Comparison of ENCODE assay signal across 17 cellular contexts in the genomic region with DNA sequence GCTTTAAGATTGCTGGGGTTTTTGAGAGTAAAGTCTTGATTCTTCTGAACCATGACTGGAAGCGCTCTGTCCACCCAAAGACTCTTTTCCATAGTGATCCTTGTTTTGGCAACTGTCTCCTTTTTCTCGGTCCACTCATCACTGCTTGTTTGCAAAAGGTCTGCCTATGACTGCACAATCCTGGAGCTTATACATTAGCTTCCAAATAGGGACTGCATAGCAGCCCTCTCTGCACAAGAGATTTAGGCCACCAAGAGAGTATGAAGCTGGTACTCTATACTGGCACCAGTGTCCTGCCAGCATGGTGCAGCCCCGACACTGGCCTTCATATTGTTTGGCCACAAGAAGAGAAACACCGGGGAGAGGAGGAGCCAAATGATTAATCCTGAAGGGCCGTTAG.
DNase-seq lines count a peak whose midpoint lies in the region; ATAC-seq, FAIRE-seq and TF ChIP-seq lines count a peak whose summit lies in the region.
"Had no signal": no experiment of that assay in that cellular context is flagged by ENCODE, and none has a peak within 500 bp of the region (broad histone marks: within the 10 kb centered on the region; RNA-seq: fewer than 3 reads in every experiment).

No MANE protein-coding gene starts in this region.

- H3K4me1 ChIP-seq in astrocyte (ENCODE audit: insufficient read depth, low read length) (peaks cover 18% of the 10 kb centered on the region), left ventricle myocardium inferior (peaks cover 35% of the 10 kb centered on the region)
- H3K4me1 ChIP-seq: left lung had no signal

- H3K4me2 ChIP-seq in astrocyte (ENCODE audit: low read length) = peak overlapping the region; percentile 45

- intact Hi-C loops in left ventricle myocardium inferior (cut with micrococcal nuclease) = no loop called here

- H3K27me3 ChIP-seq in astrocyte (ENCODE audit: insufficient read depth, low read length) (no peaks in the 10 kb centered on the region), left ventricle myocardium inferior (ENCODE audit: low read depth) (no peaks in the 10 kb centered on the region)
- H3K27me3 ChIP-seq: gastrocnemius medialis, left lung had no signal

- H3K79me2 ChIP-seq in astrocyte (ENCODE audit: insufficient read depth, low read length) = no peaks in the 10 kb centered on the region

- peaks cover 13% of the 10 kb centered on the region for H3K4me1 Mint-ChIP-seq in astrocyte (ENCODE audit: low read depth, unreplicated experiment)

- H3K4me3 ChIP-seq in astrocyte (ENCODE audit: insufficient read depth, low read depth, low read length) (no peak overlapping the region), left ventricle myocardium inferior (peak overlapping the region; percentile 46)
- H3K4me3 ChIP-seq: gastrocnemius medialis, left lung, mucosa of descending colon had no signal

- no peak overlapping the region for H3K27ac Mint-ChIP-seq in astrocyte (ENCODE audit: unreplicated experiment)
- H3K27ac Mint-ChIP-seq: activated CD4-positive, alpha-beta memory T cell treated with anti-CD3 and anti-CD28 coated beads for 36 hours; activated naive CD8-positive, alpha-beta T cell had no signal

- no peak for FAIRE-seq in astrocyte (lab: Jason Lieb, UNC)
- no peak for FAIRE-seq in frontal cortex (lab: Jason Lieb, UNC)

- DNase-seq in NCI-H2227 treated with DMSO at 0.1 percent for 48 hours (lab: John Stamatoyannopoulos, UW) = peak; percentile 28
- DNase-seq in astrocyte (ENCODE audit: low read depth) = peak; percentile 25
- DNase-seq in left ventricle myocardium inferior = no peak
- DNase-seq in superior temporal gyrus (ENCODE audit: extremely low spot score) = peak; percentile 61
- DNase-seq in activated gamma-delta T cell (lab: John Stamatoyannopoulos, UW) = no peak
- no peak for DNase-seq in frontal cortex (ENCODE audit: low spot score in 2 of 2)
- DNase-seq: activated CD4-positive, alpha-beta memory T cell treated with anti-CD3 and anti-CD28 coated beads for 36 hours; COR-L47; gastrocnemius medialis; left lung; mucosa of descending colon; NCI-H1694 treated with DMSO at 0.1 percent for 48 hours; SHP77 treated with DMSO at 0.1 percent for 48 hours; stimulated activated CD4-positive, alpha-beta T cell treated with anti-CD3 and anti-CD28 coated beads, Interleukin-15, amount 100 ng/mL, for 24 hours had no signal

- no peak overlapping the region for H3K4me3 Mint-ChIP-seq in astrocyte (ENCODE audit: unreplicated experiment)
- H3K4me3 Mint-ChIP-seq: activated CD4-positive, alpha-beta memory T cell treated with anti-CD3 and anti-CD28 coated beads for 36 hours; activated naive CD8-positive, alpha-beta T cell had no signal

- H3K36me3 ChIP-seq in astrocyte (ENCODE audit: insufficient read depth, low read length) = no peaks in the 10 kb centered on the region
- no peaks in the 10 kb centered on the region for H3K36me3 ChIP-seq in left ventricle myocardium inferior
- H3K36me3 ChIP-seq: gastrocnemius medialis, left lung had no signal

- no peaks in the 10 kb centered on the region for H4K20me1 ChIP-seq in astrocyte (ENCODE audit: insufficient read depth, low read length)

- H3K27ac ChIP-seq in astrocyte (ENCODE audit: low read depth, low read length) (no peak overlapping the region), left ventricle myocardium inferior (replicated peaks) (peak overlapping the region; percentile 75)
- H3K27ac ChIP-seq: epithelial cell of prostate, gastrocnemius medialis, left lung had no signal

- no peaks in the 10 kb centered on the region for H3K9me3 Mint-ChIP-seq in astrocyte (ENCODE audit: unreplicated experiment)
- H3K9me3 Mint-ChIP-seq: activated CD4-positive, alpha-beta memory T cell treated with anti-CD3 and anti-CD28 coated beads for 36 hours had no signal

- TF ChIP-seq CTCF in astrocyte (IDR thresholded peaks at IDR 0.05; ENCODE audit: insufficient read depth, low read depth, low read length) (no peak), left ventricle myocardium inferior (IDR thresholded peaks at IDR 0.05; ENCODE audit: borderline replicate concordance) (no peak)

- H3K27me3 Mint-ChIP-seq in astrocyte (ENCODE audit: low read depth, unreplicated experiment) = no peaks in the 10 kb centered on the region
- H3K27me3 Mint-ChIP-seq: activated CD4-positive, alpha-beta memory T cell treated with anti-CD3 and anti-CD28 coated beads for 36 hours; activated naive CD8-positive, alpha-beta T cell had no signal

- H3K9ac ChIP-seq in astrocyte (ENCODE audit: low read length) = no peak overlapping the region

- H3K9me3 ChIP-seq in astrocyte (ENCODE audit: insufficient read depth, low read depth, low read length) (no peaks in the 10 kb centered on the region), left ventricle myocardium inferior (replicated peaks) (peaks cover under 1% of the 10 kb centered on the region)
- H3K9me3 ChIP-seq: gastrocnemius medialis, left lung, mucosa of descending colon had no signal

- H2AFZ ChIP-seq in astrocyte (ENCODE audit: low read depth, low read length) = peak overlapping the region; percentile 54

- H3K36me3 Mint-ChIP-seq in astrocyte (ENCODE audit: low read depth, unreplicated experiment) = no peaks in the 10 kb centered on the region
- H3K36me3 Mint-ChIP-seq: activated CD4-positive, alpha-beta memory T cell treated with anti-CD3 and anti-CD28 coated beads for 36 hours; activated naive CD8-positive, alpha-beta T cell had no signal

- no peak for ATAC-seq in HG02571 (IDR thresholded peaks at IDR 0.05; ENCODE audit: unreplicated experiment)
- ATAC-seq: gastrocnemius medialis, left lung, mucosa of descending colon had no signal

Comparison
In these comparisons a context has a peak if more than half of its experiments do, and no peak if none do; other contexts are left out.
1. DNase-seq: peak in NCI-H2227 treated with DMSO at 0.1 percent for 48 hours (single experiment), astrocyte (single experiment) and superior temporal gyrus (single experiment); none in left ventricle myocardium inferior (single experiment), activated gamma-delta T cell (single experiment) and frontal cortex (0 of 2).